Comparison of ENCODE assay signal across 8 cellular contexts in genomic region chr4:2059034-2059725, GRCh38. TPM values are rescaled to one million over a fixed set of nuclear protein-coding genes. Genes with fewer than 3 reads are reported as not detected.
A peak's percentile ranks its signal among the peaks of the same experiment; 100 is the strongest.
DNase-seq lines count a peak whose midpoint lies in the region; ATAC-seq, FAIRE-seq and TF ChIP-seq lines count a peak whose summit lies in the region.

TSS of gene NAT8L (plus strand) at chr4:2059327. CDS start at chr4:2059512, 185 bp downstream.

- WGBS in H1 (ENCODE audit: extremely low coverage in 1 of 2, insufficient coverage in 1 of 2, insufficient read length in 1 of 2, insufficient replicate concordance in 2 of 2, low coverage in 1 of 2, low lambda C conversion rate in 2 of 2, missing lambda C conversion rate in 1 of 2), 2 experiments, result 0% methylated on average over 6 of the region's 122 CpGs; no CpG with 5 or more reads in 1 of the 2 experiments

- no peak within 1 kb of the TSS for H2BK120ac ChIP-seq in H1 (replicated peaks; ENCODE audit: low read depth, low read length)

- H3K56ac ChIP-seq in H1 (replicated peaks; ENCODE audit: insufficient read length, low read depth, low read length), result no peak within 1 kb of the TSS

- in situ Hi-C loops in Panc1 (cut with HindIII; ENCODE audit: low pct_unique_long_range_greater_than_20kb, low sequenced_read_pairs), result no loop called here

- H4K20me1 ChIP-seq in H1 (replicated peaks in 1 of 2; ENCODE audit: control insufficient read depth in 1 of 2, insufficient read depth in 2 of 2, low read length in 2 of 2), result peaks cover 5 to 15% of the 10 kb centered on the region in 2 experiments

- no peak for DNase-seq in AG04449 (ENCODE audit: low read depth, low spot score)
- DNase-seq in Panc1 (ENCODE audit: low read depth, low spot score), result no peak
- DNase-seq in H1 (ENCODE audit: low read depth in 1 of 2, low spot score in 2 of 2), result no peak
- peak; percentile 65 for DNase-seq in myocyte (ENCODE audit: low read depth)
- DNase-seq in D721Med (ENCODE audit: insufficient read length, low spot score), result no peak

- no peak within 1 kb of the TSS for H3K4ac ChIP-seq in H1 (replicated peaks; ENCODE audit: insufficient read length, low read depth, low read length)

- H2AFZ ChIP-seq in H1 (ENCODE audit: low read length), result no peak within 1 kb of the TSS; the same call in 1 of the 2 replicates

- H3K79me2 ChIP-seq in H1 (ENCODE audit: control insufficient read depth in 1 of 2, insufficient read depth in 2 of 2, low read length in 2 of 2), result no peaks in the 10 kb centered on the region

- H3K27me3 ChIP-seq in Panc1 (ENCODE audit: control insufficient read depth, insufficient read depth, low read length), result no peaks in the 10 kb centered on the region
- H3K27me3 ChIP-seq in H1 (replicated peaks in 1 of 4; ENCODE audit: control insufficient read depth in 3 of 4, extremely low read depth in 1 of 4, insufficient read depth in 3 of 4, low read length in 3 of 4), result peaks cover 22 to 49% (median 38%) of the 10 kb centered on the region in 4 experiments

- H3K18ac ChIP-seq in H1 (ENCODE audit: extremely low read depth, low read length), result no peak within 1 kb of the TSS; the same call in 1 of the 2 replicates

- no peak within 1 kb of the TSS for H2BK15ac ChIP-seq in H1 (ENCODE audit: low read length)

- H3K23ac ChIP-seq in H1 (ENCODE audit: insufficient read length), result no peak within 1 kb of the TSS

- BruUV-seq in Panc1 (replicated peaks; lab: Mats Ljungman, UMichigan), result no TSS peak

- H2AK5ac ChIP-seq in H1 (ENCODE audit: low read depth, low read length), result no peak within 1 kb of the TSS

- no peak within 1 kb of the TSS for H2BK5ac ChIP-seq in H1 (ENCODE audit: low read depth, low read length)

- CTCF ChIA-PET in AG04449 (lab: Yijun Ruan, JAX) (no interaction called here), HEK293 (lab: Yijun Ruan, JAX) (no interaction called here), Panc1 (lab: Charles Lee) (no interaction called here), H1 (lab: Charles Lee; ENCODE audit: partially characterized antibody) (interaction anchor here (3.0 kb wide), 1 partner anchor 14 kb away, joined by 10 read pairs; no protein-coding TSS in a partner anchor)

- H3K79me1 ChIP-seq in H1 (ENCODE audit: low read depth, low read length), result no peaks in the 10 kb centered on the region

- no peak for TF ChIP-seq EP300 in H1 (IDR thresholded peaks at IDR 0.05; ENCODE audit: borderline replicate concordance in 1 of 2, low read depth in 2 of 2, low read length in 2 of 2)

- H3K36me3 ChIP-seq in HEK293 (ENCODE audit: control insufficient read depth in 2 of 2, insufficient read depth in 1 of 2, low read length in 2 of 2), result peaks cover 0 to 27% of the 10 kb centered on the region in 2 experiments; a peak in 1 of 3 replicates
- no peaks in the 10 kb centered on the region for H3K36me3 ChIP-seq in Panc1 (ENCODE audit: control insufficient read depth, insufficient read depth, low read length)
- peaks cover 0 to under 1% (median 0%) of the 10 kb centered on the region in 4 experiments; a peak in 1 of 8 replicates for H3K36me3 ChIP-seq in H1 (ENCODE audit: control insufficient read depth in 2 of 4, insufficient read depth in 4 of 4, low read length in 3 of 4)

- H3K9me3 ChIP-seq in HEK293 (ENCODE audit: control insufficient read depth, insufficient read depth, low read depth, low read length) (no peaks in the 10 kb centered on the region), Panc1 (ENCODE audit: control insufficient read depth, insufficient read depth, low read depth, low read length) (no peaks in the 10 kb centered on the region), H1 (ENCODE audit: insufficient read depth in 2 of 2, low read depth in 1 of 2, low read length in 1 of 2) (no peaks in the 10 kb centered on the region)

- TF ChIP-seq POLR2A in H1 (IDR thresholded peaks at IDR 0.05; ENCODE audit: control extremely low read depth in 1 of 2, low read depth in 2 of 2, low read length in 2 of 2), result no peak

- POLR2A ChIA-PET in AG04449 (lab: Yijun Ruan, JAX) (no interaction called here), HEK293 (lab: Yijun Ruan, JAX) (no interaction called here), Panc1 (lab: Charles Lee) (no interaction called here), H1 (lab: Charles Lee; ENCODE audit: partially characterized antibody) (interaction anchor here (1.2 to 1.6 kb wide), 4 partner anchors 8 to 263 kb away, joined by 3 to 4 read pairs (median 4); a partner anchor contains a TSS)

- H3K4me2 ChIP-seq in H1 (ENCODE audit: insufficient read depth in 1 of 2, low read depth in 2 of 2, low read length in 2 of 2), result peak within 1 kb of the TSS; percentile 72 to 85

- FAIRE-seq in H1 (lab: Jason Lieb, UNC) (no peak), D721Med (lab: Jason Lieb, UNC) (no peak)

- no peak within 1 kb of the TSS for H3K14ac ChIP-seq in H1 (ENCODE audit: insufficient read length)

- no peak for TF ChIP-seq RAD21 in H1 (IDR thresholded peaks at IDR 0.05 in 1 of 2, conservative IDR thresholded peaks at IDR 0.05 in 1 of 2; ENCODE audit: low read depth in 2 of 2, low read length in 2 of 2)

- H3K9ac ChIP-seq in H1 (replicated peaks in 1 of 4; ENCODE audit: extremely low read depth in 1 of 4, low read depth in 3 of 4, low read length in 3 of 4), result peak within 1 kb of the TSS in 2 of 4 experiments; percentile 22 to 53; a peak in 1 of 7 replicates

- ATAC-seq in Panc1 (peak; percentile 74), HG02678 (IDR thresholded peaks at IDR 0.05; ENCODE audit: unreplicated experiment) (no peak), GM18861 (IDR thresholded peaks at IDR 0.05; ENCODE audit: unreplicated experiment) (no peak)

- H3K27ac ChIP-seq in HEK293 (ENCODE audit: extremely low read depth, low read depth, low read length) (peak within 1 kb of the TSS; percentile 66; the same call in 1 of the 2 replicates), Panc1 (ENCODE audit: low read length) (no peak within 1 kb of the TSS), H1 (ENCODE audit: low read depth, low read length) (no peak within 1 kb of the TSS)

- H4K91ac ChIP-seq in H1 (replicated peaks; ENCODE audit: insufficient read length, low read length), result no peak within 1 kb of the TSS

- intact Hi-C loops in Panc1 (cut with micrococcal nuclease; ENCODE audit: unreplicated experiment), result no loop called here

- H4K8ac ChIP-seq in H1 (ENCODE audit: extremely low read depth, insufficient read depth, low read length), result peak within 1 kb of the TSS; percentile 68; the same call in 1 of the 2 replicates

- no peak within 1 kb of the TSS for H4K5ac ChIP-seq in H1 (ENCODE audit: insufficient read length, low read depth, low read length)

- H2BK12ac ChIP-seq in H1 (ENCODE audit: low read depth, low read length), result no peak within 1 kb of the TSS

- H3K23me2 ChIP-seq in H1 (ENCODE audit: low read depth, low read length), result peaks cover 13% of the 10 kb centered on the region; the same call in 1 of the 2 replicates

- no peaks in the 10 kb centered on the region for H3K4me1 ChIP-seq in HEK293 (ENCODE audit: control insufficient read depth, insufficient read depth, low read length)
- H3K4me1 ChIP-seq in Panc1 (ENCODE audit: control insufficient read depth, insufficient read depth, low read length), result peaks cover 7% of the 10 kb centered on the region
- H3K4me1 ChIP-seq in H1 (replicated peaks in 1 of 4; ENCODE audit: control insufficient read depth in 3 of 4, insufficient read depth in 4 of 4, low read length in 3 of 4), result peaks cover 0 to 5% (median 4%) of the 10 kb centered on the region in 4 experiments; a peak in 5 of 7 replicates

- no peak within 1 kb of the TSS for H2BK20ac ChIP-seq in H1 (ENCODE audit: low read length)

- H3K4me3 ChIP-seq in AG04449 (ENCODE audit: low read depth, low read length) (peak within 1 kb of the TSS; percentile 25), HEK293 (ENCODE audit: low read depth, low read length) (peak within 1 kb of the TSS; percentile 43), Panc1 (ENCODE audit: low read depth in 2 of 2, low read length in 2 of 2) (peak within 1 kb of the TSS; percentile 30 to 44; a peak in 3 of 4 replicates), H1 (ENCODE audit: extremely low read depth in 1 of 4, insufficient read depth in 2 of 4, low read depth in 3 of 4, low read length in 4 of 4) (peak within 1 kb of the TSS; percentile 32 to 65 (median 36))

- TF ChIP-seq CTCF in AG04449 (IDR thresholded peaks at IDR 0.05; ENCODE audit: insufficient read depth, low read length, missing control alignments), result no peak
- TF ChIP-seq CTCF in HEK293 (tag by site-specific recombination; IDR thresholded peaks at IDR 0.05), result no peak
- no peak for TF ChIP-seq CTCF in Panc1 (IDR thresholded peaks at IDR 0.05)
- TF ChIP-seq CTCF in H1 (IDR thresholded peaks at IDR 0.05; ENCODE audit: control extremely low read depth in 1 of 3, insufficient read depth in 1 of 3, low read depth in 1 of 3, low read length in 3 of 3), result no peak
- no peak for TF ChIP-seq CTCF in D721Med (IDR thresholded peaks at IDR 0.05; ENCODE audit: insufficient read depth, missing control alignments)

TF ChIP-seq in HEK293, 187 proteins besides CTCF, POLR2A, EP300 and RAD21 (continues in another document):
- TF ChIP-seq GLIS2 (tag by site-specific recombination; IDR thresholded peaks at IDR 0.05) (0 out of 2 replicates have a peak, but pooled peaks have one; percentile 23), ZNF335 (tag by site-specific recombination; conservative IDR thresholded peaks at IDR 0.05) (no peak), GLIS1 (tag by site-specific recombination; IDR thresholded peaks at IDR 0.05) (peak; percentile 37; the same call in 1 of the 2 replicates), ZNF473 (tag by site-specific recombination; IDR thresholded peaks at IDR 0.05) (no peak), MYNN (tag by site-specific recombination; IDR thresholded peaks at IDR 0.05; ENCODE audit: borderline replicate concordance) (no peak)

TF ChIP-seq in H1, 55 proteins besides CTCF, POLR2A, EP300 and RAD21 (continues in another document):
- TF ChIP-seq KDM1A (IDR thresholded peaks at IDR 0.05; ENCODE audit: borderline replicate concordance, low read length) (no peak), ZNF274 (IDR thresholded peaks at IDR 0.05; ENCODE audit: borderline replicate concordance, extremely low read depth, low read length) (no peak), EGR1 (IDR thresholded peaks at IDR 0.05; ENCODE audit: borderline replicate concordance, low read depth, low read length) (peak; percentile 90)

RNA-seq across cellular contexts. Expression of gene NAT8L, which starts in this region (rescaled TPM):
- total RNA-seq in Panc1 (2021; ENCODE audit: unreplicated experiment) (16.6 TPM), myocyte (8.2 and 8.9 TPM in 2 replicates)
- 25.9 TPM for polyA plus RNA-seq in Panc1 (2012; ENCODE audit: insufficient read length)
- total RNA-seq in H1 (2021; fragmentation: NEBNext Ultra II Directional; extraction: Animal tissue kit (Norgen Biotek cat#: 25700)), result 10.8 and 11.5 TPM in 2 replicates
- polyA plus RNA-seq in H1 (2011; rRNA removed), result 10.8 and 13.3 TPM in 2 replicates
- 10.6 TPM for polyA plus RNA-seq in H1 (2011; cell fraction: cytosol; rRNA removed)
- 22.6 TPM for polyA plus RNA-seq in H1 (2011; cell fraction: nucleus; rRNA removed)
- polyA plus RNA-seq in H1 (2012, experiment 1 of 2), result 10.1 to 16.0 TPM (median 14.1 TPM) in 4 replicates
- polyA plus RNA-seq in H1 (2012, experiment 2 of 2), result 9.8 TPM
- polyA plus RNA-seq in H1 (2013, experiment 1 of 2), result 4.8 TPM
- polyA plus RNA-seq in H1 (2013, experiment 2 of 2), result 5.0 TPM
- polyA minus RNA-seq in H1 (2011; rRNA and poly(A)+ RNA removed), result 28.5 and 40.4 TPM in 2 replicates
- polyA minus RNA-seq in H1 (2011; cell fraction: cytosol; rRNA and poly(A)+ RNA removed), result 7.3 TPM
- 7.3 TPM for polyA minus RNA-seq in H1 (2011; cell fraction: nucleus; rRNA and poly(A)+ RNA removed)
- 12.3 TPM for polyA plus RNA-seq in myocyte (2012)
